ENCODE assay signal across 13 cellular contexts in genomic region chr11:118321386-118322082, GRCh38. TPM values are rescaled to one million over a fixed set of nuclear protein-coding genes. Genes with fewer than 3 reads are reported as not detected.
A peak's percentile ranks its signal among the peaks of the same experiment; 100 is the strongest.
DNase-seq lines count a peak whose midpoint lies in the region; ATAC-seq and TF ChIP-seq lines count a peak whose summit lies in the region.
"Had no signal": no experiment of that assay in that cellular context is flagged by ENCODE, and none has a peak within 500 bp of the region (broad histone marks: within the 10 kb centered on the region; RNA-seq: fewer than 3 reads in every experiment).

No MANE protein-coding gene starts in this region.

- POLR2A ChIA-PET in Caco-2 (lab: Charles Lee): interaction anchor here (0.6 to 0.8 kb wide), 2 partner anchors 10 to 27 kb away, joined by 3 to 4 read pairs; no protein-coding TSS in a partner anchor
- POLR2A ChIA-PET in T-cell (lab: Charles Lee): no interaction called here

- no peak for TF ChIP-seq POLR2A in gastrocnemius medialis (IDR thresholded peaks at IDR 0.05)

- H3K4me1 ChIP-seq in Caco-2 (peaks cover 64% of the 10 kb centered on the region), mucosa of descending colon (ENCODE audit: low read depth) (peaks cover 10% of the 10 kb centered on the region), gastrocnemius medialis (no peaks in the 10 kb centered on the region)

- TSS peak; percentile 34 for BruUV-seq in Caco-2 (replicated peaks; lab: Mats Ljungman, UMichigan)

- no peak for ATAC-seq in T-cell (replicated peaks in 1 of 4)
- peak; percentile 85 for ATAC-seq in mucosa of descending colon
- no peak for ATAC-seq in gastrocnemius medialis
- ATAC-seq in HG03457 (IDR thresholded peaks at IDR 0.05; ENCODE audit: unreplicated experiment): no peak

- H3K4me3 Mint-ChIP-seq in Caco-2 (ENCODE audit: unreplicated experiment): peak overlapping the region; percentile 59
- H3K4me3 Mint-ChIP-seq in T-cell: peak overlapping the region in 1 of 3 donors; percentile 51

- H3K4me3 ChIP-seq in Caco-2 (ENCODE audit: low read depth, low read length) (no peak overlapping the region), mucosa of descending colon (no peak overlapping the region), gastrocnemius medialis (no peak overlapping the region)
- H3K4me3 ChIP-seq: left ventricle myocardium inferior, right atrium auricular region, upper lobe of left lung had no signal

- TF ChIP-seq CTCF in Caco-2 (IDR thresholded peaks at IDR 0.05; ENCODE audit: insufficient read depth in 1 of 2, low read depth in 1 of 2, low read length in 1 of 2, severe bottlenecking in 1 of 2, unreplicated experiment in 1 of 2): no peak
- no peak for TF ChIP-seq CTCF in mucosa of descending colon (IDR thresholded peaks at IDR 0.05)
- TF ChIP-seq CTCF in gastrocnemius medialis (IDR thresholded peaks at IDR 0.05 in 4 of 5, conservative IDR thresholded peaks at IDR 0.05 in 1 of 5): no peak

- in situ Hi-C loops in gastrocnemius medialis (cut with MboI; ENCODE audit: low sequenced_read_pairs in 4 of 4): no loop called here

- CTCF ChIA-PET in Caco-2 (lab: Charles Lee): interaction anchor here (0.7 to 1.7 kb wide), 4 partner anchors 17 to 49 kb away, joined by 3 to 7 read pairs (median 4); no protein-coding TSS in a partner anchor
- CTCF ChIA-PET in T-cell (lab: Charles Lee): no interaction called here

- no peaks in the 10 kb centered on the region for H3K36me3 ChIP-seq in Caco-2 (ENCODE audit: control insufficient read depth, insufficient read depth, low read length)
- H3K36me3 ChIP-seq in mucosa of descending colon (ENCODE audit: low read depth): no peaks in the 10 kb centered on the region
- H3K36me3 ChIP-seq in gastrocnemius medialis: no peaks in the 10 kb centered on the region
- H3K36me3 ChIP-seq: left ventricle myocardium inferior, right atrium auricular region, upper lobe of left lung had no signal

- no peak overlapping the region for H3K27ac ChIP-seq in gastrocnemius medialis
- H3K27ac ChIP-seq: left ventricle myocardium inferior, right atrium auricular region, upper lobe of left lung had no signal

- H3K27me3 ChIP-seq in Caco-2 (replicated peaks; ENCODE audit: control insufficient read depth, insufficient read depth, low read length): no peaks in the 10 kb centered on the region
- peaks cover 0 to 4% (median 2%) of the 10 kb centered on the region in 3 donors for H3K27me3 ChIP-seq in gastrocnemius medialis
- H3K27me3 ChIP-seq: right atrium auricular region, upper lobe of left lung had no signal

- H3K9me3 Mint-ChIP-seq in Caco-2 (ENCODE audit: unreplicated experiment) (peaks cover 16% of the 10 kb centered on the region), T-cell (peaks cover 0 to 11% (median 0%) of the 10 kb centered on the region in 3 donors)

- peak overlapping the region; percentile 83 for H3K27ac Mint-ChIP-seq in Caco-2 (ENCODE audit: unreplicated experiment)
- peak overlapping the region; percentile 86 to 88 for H3K27ac Mint-ChIP-seq in T-cell

- intact Hi-C loops in Caco-2 (cut with micrococcal nuclease; ENCODE audit: unreplicated experiment) (loop anchor here (1.0 kb wide), 2 partner anchors 30 to 109 kb away; no protein-coding TSS in a partner anchor), mucosa of descending colon (cut with DNase I, micrococcal nuclease) (no loop called here), gastrocnemius medialis (cut with DNase I; ENCODE audit: low total_unique reads) (no loop called here)

- H3K9me3 ChIP-seq in Caco-2: no peaks in the 10 kb centered on the region
- no peaks in the 10 kb centered on the region for H3K9me3 ChIP-seq in mucosa of descending colon
- no peaks in the 10 kb centered on the region for H3K9me3 ChIP-seq in gastrocnemius medialis
- H3K9me3 ChIP-seq: left ventricle myocardium inferior, right atrium auricular region, upper lobe of left lung had no signal

- H3K36me3 Mint-ChIP-seq in Caco-2 (ENCODE audit: insufficient read depth, unreplicated experiment) (peaks cover 14% of the 10 kb centered on the region), T-cell (peaks cover 42% of the 10 kb centered on the region)

- H3K4me1 Mint-ChIP-seq in Caco-2 (ENCODE audit: low read depth, unreplicated experiment) (peaks cover 41% of the 10 kb centered on the region), T-cell (peaks cover 61 to 80% (median 74%) of the 10 kb centered on the region in 3 donors)

- no peaks in the 10 kb centered on the region for H3K27me3 Mint-ChIP-seq in Caco-2 (ENCODE audit: insufficient read depth, unreplicated experiment)
- no peaks in the 10 kb centered on the region for H3K27me3 Mint-ChIP-seq in T-cell

- peak; percentile 84 for DNase-seq in Caco-2
- peak; percentile 86 for DNase-seq in HT-29 (ENCODE audit: low spot score)
- no peak for DNase-seq in T-cell
- peak in 2 of 3 donors; percentile 61 to 64 for DNase-seq in mucosa of descending colon
- no peak for DNase-seq in gastrocnemius medialis
- DNase-seq in NCI-H1417 treated with DMSO at 0.1 percent for 48 hours (lab: John Stamatoyannopoulos, UW): no peak
- DNase-seq in DMS79 treated with DMSO at 0.1 percent for 48 hours (lab: John Stamatoyannopoulos, UW): no peak
- DNase-seq: activated CD4-positive, alpha-beta T cell treated with anti-CD3 and anti-CD28 coated beads, Interleukin-2, amount 50 U/mL, for 4 hours; left ventricle myocardium inferior had no signal

RNA-seq across cellular contexts. Expression of gene CD3E, which starts 17.0 kb away (rescaled TPM):
- 0.39 TPM in 1 of 2 replicates, not detected in the other for total RNA-seq in Caco-2 (2022)
- not detected in 2 replicates for total RNA-seq in HT-29 (2014; rRNA removed; shearing (Covaris generic))
- total RNA-seq in T-cell: 100 to 1,000 TPM; 555 to 659 (median 596) TPM
- 1 to 10 TPM; 6.3 to 9.7 (median 9.7) TPM for total RNA-seq in mucosa of descending colon
- total RNA-seq in gastrocnemius medialis: under 1 TPM in 2 of 4 donors, not detected in 2; 0.42 to 0.51 TPM
- total RNA-seq: dermis microvascular lymphatic vessel endothelial cell had no signal

RNA-seq across cellular contexts. Expression of gene CD3D, which starts 21.0 kb away (rescaled TPM):
- total RNA-seq in Caco-2 (2022): not detected in 2 replicates
- total RNA-seq in HT-29 (2014; rRNA removed; shearing (Covaris generic)): not detected in 2 replicates
- 100 to 1,000 TPM; 290 to 409 (median 361) TPM for total RNA-seq in T-cell
- total RNA-seq in mucosa of descending colon: 1 to 10 TPM; 4.9 to 8.1 (median 7.7) TPM
- 1 to 10 TPM in 1 of 4 donors, under 1 TPM in 2, not detected in 1; 0.35 to 3.0 (median 0.46) TPM for total RNA-seq in gastrocnemius medialis
- total RNA-seq: dermis microvascular lymphatic vessel endothelial cell, left ventricle myocardium inferior had no signal

RNA-seq across cellular contexts. Expression of gene CD3G, which starts 22.6 kb away (rescaled TPM):
- total RNA-seq in Caco-2 (2022) (0.16 and 0.32 TPM in 2 replicates), T-cell (100 to 1,000 TPM; 170 to 215 (median 189) TPM), mucosa of descending colon (1 to 10 TPM; 2.8 to 5.1 (median 4.2) TPM), gastrocnemius medialis (under 1 TPM in 2 of 4 donors, not detected in 2; 0.33 to 0.51 TPM)
- total RNA-seq in HT-29 (2014; rRNA removed; shearing (Covaris generic)): not detected in 2 replicates
- total RNA-seq: dermis microvascular lymphatic vessel endothelial cell had no signal

RNA-seq across cellular contexts. Expression of gene UBE4A, which starts 37.9 kb away (rescaled TPM):
- total RNA-seq in Caco-2 (2022): 103 and 106 TPM in 2 replicates
- 23.6 and 24.1 TPM in 2 replicates for total RNA-seq in HT-29 (2014; rRNA removed; shearing (Covaris generic))
- 10 to 100 TPM; 40.7 to 44.9 (median 41.8) TPM for total RNA-seq in T-cell
- total RNA-seq in mucosa of descending colon: 10 to 100 TPM; 42.3 to 50.1 (median 46.1) TPM
- 10 to 100 TPM; 36.6 to 73.9 (median 41.7) TPM for total RNA-seq in gastrocnemius medialis

RNA-seq across cellular contexts. Expression of gene MPZL2, which starts 57.4 kb away (rescaled TPM):
- total RNA-seq in Caco-2 (2022): 69.9 and 80.2 TPM in 2 replicates
- 24.3 and 30.4 TPM in 2 replicates for total RNA-seq in HT-29 (2014; rRNA removed; shearing (Covaris generic))
- 1 to 10 TPM in 4 of 5 donors, under 1 TPM in 1; 0.85 to 5.6 (median 2.0) TPM for total RNA-seq in T-cell
- 10 to 100 TPM; 34.4 to 83.1 (median 72.4) TPM for total RNA-seq in mucosa of descending colon
- 1 to 10 TPM; 1.2 to 7.9 (median 3.4) TPM for total RNA-seq in gastrocnemius medialis

Comparison
In these comparisons a context has a peak if more than half of its experiments do, and no peak if none do; other contexts are left out.
1. DNase-seq: peak in Caco-2 (2 of 2), HT-29 (single experiment) and mucosa of descending colon (2 of 3); none in T-cell (0 of 34), gastrocnemius medialis (0 of 2), NCI-H1417 treated with DMSO at 0.1 percent for 48 hours (single experiment) and DMS79 treated with DMSO at 0.1 percent for 48 hours (single experiment).
2. RNA of gene CD3E, which starts 17.0 kb away (total RNA-seq): 555 to 659 TPM in T-cell; 6.3 to 9.7 TPM in mucosa of descending colon, 0.42 to 0.51 TPM in gastrocnemius medialis, 0.39 TPM in Caco-2 and not detected in HT-29; every median in the first group is over 10 times any median in the second.
3. RNA of gene CD3D, which starts 21.0 kb away (total RNA-seq): 290 to 409 TPM in T-cell; 4.9 to 8.1 TPM in mucosa of descending colon, 0.35 to 3.0 TPM in gastrocnemius medialis, not detected in Caco-2 and not detected in HT-29; every median in the first group is over 10 times any median in the second.
4. RNA of gene CD3G, which starts 22.6 kb away (total RNA-seq): 170 to 215 TPM in T-cell; 2.8 to 5.1 TPM in mucosa of descending colon, 0.33 to 0.51 TPM in gastrocnemius medialis, 0.16 to 0.32 TPM in Caco-2 and not detected in HT-29; every median in the first group is over 10 times any median in the second.